Comparison of ENCODE assay signal across 8 cellular contexts in genomic region chr15:74768771-74769342, GRCh38. TPM values are rescaled to one million over a fixed set of nuclear protein-coding genes. Genes with fewer than 3 reads are reported as not detected.
DNase-seq lines count a peak whose midpoint lies in the region; ATAC-seq, FAIRE-seq and TF ChIP-seq lines count a peak whose summit lies in the region.

No MANE protein-coding gene starts in this region.

- peaks cover 24 to 40% (median 38%) of the 10 kb centered on the region in 3 donors for H3K4me1 Mint-ChIP-seq in naive B cell

- DNase-seq in AG20443 (ENCODE audit: low spot score) (peak; percentile 81), GM13977 (ENCODE audit: low spot score) (peak; percentile 85), NCI-H345 (lab: John Stamatoyannopoulos, UW) (peak; percentile 63), epithelial cell of esophagus (ENCODE audit: low read depth) (peak; percentile 58), naive B cell (peak; percentile 48), urothelium cell line (ENCODE audit: low spot score) (peak; percentile 74)
- DNase-seq in activated CD4-positive, alpha-beta T cell treated with anti-CD3 and anti-CD28 coated beads, Interleukin-2, amount 50 U/mL, for 48 hours: peak; percentile 67 to 75

- no peaks in the 10 kb centered on the region for H3K9me3 Mint-ChIP-seq in naive B cell

- H3K4me3 Mint-ChIP-seq in naive B cell: peak overlapping the region in 3 of 8 donors; percentile 8 to 73 (median 39)

- peaks cover 0 to 9% (median 6%) of the 10 kb centered on the region in 3 donors for H3K27me3 Mint-ChIP-seq in naive B cell

- peak overlapping the region in 3 of 6 donors; percentile 1 to 39 (median 1) for H3K27ac Mint-ChIP-seq in naive B cell

- H3K36me3 Mint-ChIP-seq in naive B cell: no peaks in the 10 kb centered on the region

- peak; percentile 82 for TF ChIP-seq CTCF in GM13977 (IDR thresholded peaks at IDR 0.05; ENCODE audit: extremely low read depth, insufficient read depth, missing control alignments)
- peak; percentile 78 for TF ChIP-seq CTCF in epithelial cell of esophagus (IDR thresholded peaks at IDR 0.05; ENCODE audit: insufficient read depth, low read depth, low read length, missing control alignments)

- FAIRE-seq in urothelium cell line (lab: Jason Lieb, UNC): no peak

- ATAC-seq in naive B cell (ENCODE audit: low read depth in 2 of 2) (peak in 1 of 2 donors; percentile 27), HG02610 (IDR thresholded peaks at IDR 0.05; ENCODE audit: unreplicated experiment) (no peak)

- H3K4me3 ChIP-seq in epithelial cell of esophagus (ENCODE audit: low read length): no peak overlapping the region

- in situ Hi-C loops in GM13977 (cut with MboI; ENCODE audit: low pct_unique_long_range_greater_than_20kb, low sequenced_read_pairs, unreplicated experiment): loop anchor here (5.0 to 10.0 kb wide), 2 partner anchors 137 to 394 kb away; no protein-coding TSS in a partner anchor

RNA-seq across cellular contexts. Expression of gene CSK, which starts 13.0 kb away (rescaled TPM):
- 100 to 1,000 TPM; 176 to 273 (median 216) TPM for polyA plus RNA-seq in naive B cell (ENCODE audit: low read depth in 6 of 6)

RNA-seq across cellular contexts. Expression of gene CYP1A2, which starts 20.2 kb away (rescaled TPM):
- not detected for polyA plus RNA-seq in naive B cell (ENCODE audit: low read depth in 6 of 6)

RNA-seq across cellular contexts. Expression of gene CYP1A1, which starts 43.5 kb away (rescaled TPM):
- polyA plus RNA-seq in naive B cell (ENCODE audit: low read depth in 6 of 6): not detected

RNA-seq across cellular contexts. Expression of gene LMAN1L, which starts 43.8 kb away (rescaled TPM):
- polyA plus RNA-seq in naive B cell (ENCODE audit: low read depth in 6 of 6): not detected

RNA-seq across cellular contexts. Expression of gene CPLX3, which starts 57.6 kb away (rescaled TPM):
- polyA plus RNA-seq in naive B cell (ENCODE audit: low read depth in 6 of 6): not detected
